21 cellular contexts compared by ENCODE assay signal in genomic region chr12:62763319-62763718, GRCh38.
A peak's percentile ranks its signal among the peaks of the same experiment; 100 is the strongest.
DNase-seq lines count a peak whose midpoint lies in the region; ATAC-seq and TF ChIP-seq lines count a peak whose summit lies in the region.
"Had no signal": no experiment of that assay in that cellular context is flagged by ENCODE, and none has a peak within 500 bp of the region (broad histone marks: within the 10 kb centered on the region; RNA-seq: fewer than 3 reads in every experiment).

No MANE protein-coding gene starts in this region.

- H3K4me1 ChIP-seq in Caco-2 (peaks cover 57% of the 10 kb centered on the region), adipocyte (ENCODE audit: control insufficient read depth, insufficient read depth, low read length) (peaks cover 75% of the 10 kb centered on the region), Karpas-422 (ENCODE audit: low read length) (no peaks in the 10 kb centered on the region)

- CTCF ChIA-PET in Caco-2 (lab: Charles Lee), result no interaction called here

- H3K9me3 ChIP-seq in Caco-2 (no peaks in the 10 kb centered on the region), adipocyte (ENCODE audit: control insufficient read depth, low read length) (no peaks in the 10 kb centered on the region), Karpas-422 (ENCODE audit: low read length) (no peaks in the 10 kb centered on the region)
- H3K9me3 ChIP-seq: SJCRH30 had no signal

- intact Hi-C loops in Caco-2 (cut with micrococcal nuclease; ENCODE audit: unreplicated experiment), result loop anchor here (10.0 kb wide), 1 partner anchor 159 kb away; no protein-coding TSS in a partner anchor
- intact Hi-C loops in left colon (cut with DNase I, micrococcal nuclease), result no loop called here

- POLR2A ChIA-PET in Caco-2 (lab: Charles Lee), result no interaction called here

- H3K4me3 Mint-ChIP-seq in Caco-2 (ENCODE audit: unreplicated experiment) (no peak overlapping the region), progenitor cell of endocrine pancreas (ENCODE audit: low read depth) (peak overlapping the region; percentile 14)
- H3K4me3 Mint-ChIP-seq: B cell, CD14-positive monocyte had no signal

- no peaks in the 10 kb centered on the region for H4K20me1 ChIP-seq in Karpas-422 (ENCODE audit: insufficient read depth, low read depth, low read length)

- H3K79me2 ChIP-seq in Karpas-422 (ENCODE audit: low read length), result no peaks in the 10 kb centered on the region

- no peak overlapping the region for H3K4me2 ChIP-seq in Karpas-422 (ENCODE audit: low read depth, low read length, poor library complexity, severe bottlenecking)

- H3K27me3 ChIP-seq in Caco-2 (replicated peaks; ENCODE audit: control insufficient read depth, insufficient read depth, low read length) (no peaks in the 10 kb centered on the region), adipocyte (replicated peaks; ENCODE audit: control insufficient read depth, insufficient read depth, low read length) (no peaks in the 10 kb centered on the region), Karpas-422 (ENCODE audit: low read length) (no peaks in the 10 kb centered on the region)
- H3K27me3 ChIP-seq: SJCRH30 had no signal

- peak; percentile 77 for ATAC-seq in left colon
- ATAC-seq in GM19452 (IDR thresholded peaks at IDR 0.05; ENCODE audit: unreplicated experiment), result no peak

- H3K27ac ChIP-seq in Karpas-422 (ENCODE audit: low read length), result no peak overlapping the region
- H3K27ac ChIP-seq: SJCRH30 had no signal

- H3K4me1 Mint-ChIP-seq in Caco-2 (ENCODE audit: low read depth, unreplicated experiment), result peaks cover 78% of the 10 kb centered on the region
- H3K4me1 Mint-ChIP-seq in progenitor cell of endocrine pancreas (ENCODE audit: low read depth), result peaks cover 48% of the 10 kb centered on the region
- H3K4me1 Mint-ChIP-seq: B cell, CD14-positive monocyte had no signal

- H3K27me3 Mint-ChIP-seq in Caco-2 (ENCODE audit: insufficient read depth, unreplicated experiment), result no peaks in the 10 kb centered on the region
- peaks cover 4% of the 10 kb centered on the region for H3K27me3 Mint-ChIP-seq in progenitor cell of endocrine pancreas

- H3K9ac ChIP-seq in adipocyte (ENCODE audit: low read length) (peak overlapping the region; percentile 56), Karpas-422 (ENCODE audit: low read length) (no peak overlapping the region)

- H3K36me3 Mint-ChIP-seq in Caco-2 (ENCODE audit: insufficient read depth, unreplicated experiment), result peaks cover 95% of the 10 kb centered on the region
- peaks cover 6% of the 10 kb centered on the region for H3K36me3 Mint-ChIP-seq in progenitor cell of endocrine pancreas (ENCODE audit: insufficient read depth)

- no peaks in the 10 kb centered on the region for H3K9me2 ChIP-seq in Karpas-422 (replicated peaks; ENCODE audit: insufficient read depth, low read length)

- DNase-seq in Caco-2 (no peak), adipocyte (ENCODE audit: low read depth) (no peak), left colon (no peak), progenitor cell of endocrine pancreas (ENCODE audit: low spot score, unreplicated experiment) (no peak), Karpas-422 (no peak), NCI-H510A treated with DMSO at 0.1 percent for 48 hours (lab: John Stamatoyannopoulos, UW) (no peak), mucosa of gallbladder (ENCODE audit: low spot score) (no peak)
- DNase-seq: DMS79, GOT3, HCEC 1CT, KG1, NCI-H1092 treated with DMSO at 0.1 percent for 48 hours, NCI-H1436 treated with DMSO at 0.1 percent for 48 hours, NCI-H2029, NCI-H226, NCI-H524, OCI-M1, SJCRH30 had no signal

- no peak overlapping the region for H2AFZ ChIP-seq in Karpas-422 (ENCODE audit: low read length)

- no peak overlapping the region for H3K4me3 ChIP-seq in Caco-2 (ENCODE audit: low read depth, low read length)
- peak overlapping the region; percentile 30 for H3K4me3 ChIP-seq in adipocyte (ENCODE audit: low read length)
- H3K4me3 ChIP-seq in Karpas-422 (ENCODE audit: low read length), result no peak overlapping the region
- H3K4me3 ChIP-seq: SJCRH30 had no signal

- H3K27ac Mint-ChIP-seq in Caco-2 (ENCODE audit: unreplicated experiment), result peak overlapping the region; percentile 54
- peak overlapping the region; percentile 65 for H3K27ac Mint-ChIP-seq in progenitor cell of endocrine pancreas
- H3K27ac Mint-ChIP-seq: B cell, CD14-positive monocyte had no signal

- BruUV-seq in Caco-2 (replicated peaks; lab: Mats Ljungman, UMichigan), result no TSS peak

- H3K36me3 ChIP-seq in Caco-2 (ENCODE audit: control insufficient read depth, insufficient read depth, low read length) (no peaks in the 10 kb centered on the region; the same call in none of the 2 replicates), adipocyte (ENCODE audit: control insufficient read depth, insufficient read depth, low read length, severe bottlenecking) (no peaks in the 10 kb centered on the region), Karpas-422 (ENCODE audit: insufficient read depth, low read length) (no peaks in the 10 kb centered on the region)
- H3K36me3 ChIP-seq: SJCRH30 had no signal

- TF ChIP-seq CTCF in Caco-2 (IDR thresholded peaks at IDR 0.05; ENCODE audit: insufficient read depth in 1 of 2, low read depth in 1 of 2, low read length in 1 of 2, severe bottlenecking in 1 of 2, unreplicated experiment in 1 of 2), result no peak
- TF ChIP-seq CTCF in progenitor cell of endocrine pancreas (IDR thresholded peaks at IDR 0.05; ENCODE audit: unreplicated experiment), result no peak

- peaks cover 12% of the 10 kb centered on the region for H3K9me3 Mint-ChIP-seq in Caco-2 (ENCODE audit: unreplicated experiment)
- peaks cover 8% of the 10 kb centered on the region for H3K9me3 Mint-ChIP-seq in progenitor cell of endocrine pancreas (ENCODE audit: low read depth)
